17 cellular contexts compared by ENCODE assay signal in the genomic region with DNA sequence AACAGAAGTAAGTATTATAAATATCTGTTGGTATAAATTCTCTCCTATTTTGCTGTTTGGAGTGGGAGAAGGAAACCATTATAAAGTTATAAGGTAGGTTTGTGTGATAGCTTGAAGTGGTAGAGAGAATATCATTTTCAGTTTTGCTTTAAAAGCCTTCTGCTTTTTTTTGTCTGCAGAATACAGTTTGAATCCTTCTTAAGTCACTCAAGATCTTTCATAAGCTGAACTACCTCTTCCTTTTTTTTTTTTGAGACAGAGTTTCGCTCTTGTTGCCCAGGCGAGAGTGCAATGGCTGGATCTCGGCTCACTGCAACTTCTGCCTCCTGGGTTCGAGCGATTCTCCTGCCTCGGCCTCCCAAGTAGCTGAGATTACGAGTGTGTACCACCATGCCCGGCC.
"Had no signal": no experiment of that assay in that cellular context is flagged by ENCODE, and none has a peak within 500 bp of the region (broad histone marks: within the 10 kb centered on the region; RNA-seq: fewer than 3 reads in every experiment).

No MANE protein-coding gene starts in this region.

- H3K9me3 ChIP-seq: gastrocnemius medialis, heart left ventricle, transverse colon had no signal

- H3K27ac ChIP-seq: gastrocnemius medialis had no signal

- H3K36me3 ChIP-seq: gastrocnemius medialis, transverse colon had no signal

- DNase-seq: activated CD4-positive, alpha-beta T cell treated with anti-CD3 and anti-CD28 coated beads, Interleukin-2, amount 10 ng/mL, durations not matched to agents 7 days and 5 days; activated CD8-positive, alpha-beta memory T cell treated with anti-CD3 and anti-CD28 coated beads for 24 hours; activated gamma-delta T cell treated with Interleukin-2 at 50 U/mL for 16 hours; activated naive CD8-positive, alpha-beta T cell treated with anti-CD3 and anti-CD28 coated beads, Interleukin-2, amount 10 ng/mL, durations not matched to agents 7 days and 5 days; dermis blood vessel endothelial cell; effector memory CD8-positive, alpha-beta T cell; gastrocnemius medialis; heart left ventricle; left cardiac atrium; mammary epithelial cell; nucleus accumbens; posterior cingulate gyrus; retina; stimulated activated naive CD4-positive, alpha-beta T cell; substantia nigra; transverse colon had no signal

- ATAC-seq: effector memory CD8-positive, alpha-beta T cell; gastrocnemius medialis; heart left ventricle; left cardiac atrium; natural killer cell treated with Interleukin-12 subunit alpha and Interleukin-12 subunit beta and Interleukin-15 and Interleukin-18, amount 100 ng/mL, for 72 hours had no signal

- H3K4me1 ChIP-seq: gastrocnemius medialis, heart left ventricle, transverse colon had no signal

- H3K4me3 ChIP-seq: gastrocnemius medialis, transverse colon had no signal

- H3K27me3 ChIP-seq: gastrocnemius medialis, heart left ventricle, transverse colon had no signal
